Comparison of ENCODE assay signal across 13 cellular contexts in the genomic region with DNA sequence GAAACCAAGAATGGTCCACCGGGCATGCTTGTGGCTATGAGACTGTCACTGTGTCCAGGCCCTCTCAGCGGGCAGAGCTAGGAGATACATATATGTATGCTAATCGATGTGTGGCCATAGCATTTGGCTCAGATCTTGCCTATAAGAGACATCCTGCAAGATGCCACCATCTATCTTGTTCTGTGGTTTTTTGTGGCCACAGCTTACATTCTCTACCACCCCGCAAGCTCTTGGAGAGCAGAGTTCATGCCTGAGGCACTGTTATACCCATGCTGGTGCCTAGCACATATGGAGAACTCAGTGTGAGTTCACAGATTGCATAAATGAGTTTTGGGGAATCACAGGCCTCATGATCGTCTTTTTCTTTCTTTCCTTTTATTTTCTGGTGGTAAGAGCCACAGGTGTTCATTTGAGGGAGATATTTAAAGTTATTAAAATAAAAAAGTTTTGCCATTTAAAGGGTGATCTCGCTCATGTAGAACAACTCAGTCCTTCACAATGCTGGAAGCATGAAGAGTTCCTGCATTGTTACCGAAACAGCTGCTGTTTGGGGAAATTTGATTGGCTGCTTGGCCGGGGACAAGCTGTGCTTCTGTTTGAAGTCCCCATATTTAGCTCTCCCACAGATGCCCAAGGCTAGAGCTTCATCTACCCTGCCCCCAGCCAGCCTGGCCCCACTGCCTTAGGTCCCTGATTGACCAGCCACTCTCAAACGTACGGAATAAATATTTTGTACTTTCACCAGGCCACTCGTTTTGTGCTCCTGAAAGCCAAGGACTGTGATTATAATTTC.
DNase-seq lines count a peak whose midpoint lies in the region; ATAC-seq and TF ChIP-seq lines count a peak whose summit lies in the region.
"Had no signal": no experiment of that assay in that cellular context is flagged by ENCODE, and none has a peak within 500 bp of the region (broad histone marks: within the 10 kb centered on the region; RNA-seq: fewer than 3 reads in every experiment).

No MANE protein-coding gene starts in this region.

- no peak for TF ChIP-seq POLR2A in esophagus muscularis mucosa (IDR thresholded peaks at IDR 0.05; ENCODE audit: low read depth)
- no peak for TF ChIP-seq POLR2A in transverse colon (IDR thresholded peaks at IDR 0.05)

- 92% methylated on average over 11 of the region's 11 CpGs for WGBS in esophagus muscularis mucosa
- 71 to 83% methylated on average over 4 to 11 of the region's 11 CpGs for WGBS in transverse colon (ENCODE audit: low coverage in 1 of 2), 2 donors

- POLR2A ChIA-PET in activated CD4-positive, alpha-beta T cell treated with anti-CD3 and anti-CD28 coated beads, Interleukin-2, amount 10 ng/mL, durations not matched to agents 7 days and 5 days (lab: Charles Lee), result no interaction called here

- H3K4me3 Mint-ChIP-seq in activated CD4-positive, alpha-beta T cell treated with anti-CD3 and anti-CD28 coated beads, Interleukin-2, amount 10 ng/mL, durations not matched to agents 7 days and 5 days, result no peak overlapping the region
- H3K4me3 Mint-ChIP-seq: activated naive CD4-positive, alpha-beta T cell treated with anti-CD3 and anti-CD28 coated beads, Interleukin-2, amount 50 U/mL, for 24 hours had no signal

- no peak for ATAC-seq in GM21717 (IDR thresholded peaks at IDR 0.05; ENCODE audit: unreplicated experiment)

- no peaks in the 10 kb centered on the region for H3K4me1 Mint-ChIP-seq in activated CD4-positive, alpha-beta T cell treated with anti-CD3 and anti-CD28 coated beads, Interleukin-2, amount 10 ng/mL, durations not matched to agents 7 days and 5 days
- H3K4me1 Mint-ChIP-seq: activated naive CD4-positive, alpha-beta T cell treated with anti-CD3 and anti-CD28 coated beads, Interleukin-2, amount 50 U/mL, for 24 hours had no signal

- in situ Hi-C loops in transverse colon (cut with MboI; ENCODE audit: low pct_ligation_motif_present in 1 of 4, low pct_unique_long_range_greater_than_20kb in 1 of 4, low sequenced_read_pairs in 3 of 4), result no loop called here

- no peaks in the 10 kb centered on the region for H3K9me3 Mint-ChIP-seq in activated CD4-positive, alpha-beta T cell treated with anti-CD3 and anti-CD28 coated beads, Interleukin-2, amount 10 ng/mL, durations not matched to agents 7 days and 5 days
- H3K9me3 Mint-ChIP-seq: activated naive CD4-positive, alpha-beta T cell treated with anti-CD3 and anti-CD28 coated beads, Interleukin-2, amount 50 U/mL, for 24 hours had no signal

- TF ChIP-seq CTCF in esophagus muscularis mucosa (IDR thresholded peaks at IDR 0.05) (no peak), BE2C (IDR thresholded peaks at IDR 0.05; ENCODE audit: low read depth, low read length) (no peak), transverse colon (IDR thresholded peaks at IDR 0.05) (no peak)

- peaks cover 5 to 19% (median 16%) of the 10 kb centered on the region in 4 donors for H3K4me1 ChIP-seq in esophagus muscularis mucosa
- H3K4me1 ChIP-seq in BE2C, result no peaks in the 10 kb centered on the region; the same call in 1 of the 2 replicates
- peaks cover 0 to 20% (median 12%) of the 10 kb centered on the region in 4 donors for H3K4me1 ChIP-seq in transverse colon
- H3K4me1 ChIP-seq: prostate gland had no signal

- CTCF ChIA-PET in activated CD4-positive, alpha-beta T cell treated with anti-CD3 and anti-CD28 coated beads, Interleukin-2, amount 10 ng/mL, durations not matched to agents 7 days and 5 days (lab: Charles Lee), result interaction anchor here (1.1 to 1.3 kb wide), 2 partner anchors 10 to 21 kb away, joined by 3 read pairs; no protein-coding TSS in a partner anchor

- no peak overlapping the region for H3K4me3 ChIP-seq in esophagus muscularis mucosa
- H3K4me3 ChIP-seq in BE2C (ENCODE audit: low read depth, low read length), result no peak overlapping the region
- H3K4me3 ChIP-seq in transverse colon, result no peak overlapping the region
- H3K4me3 ChIP-seq: prostate gland had no signal

- H3K27ac ChIP-seq in esophagus muscularis mucosa (replicated peaks in 1 of 4) (no peak overlapping the region), temporal lobe (ENCODE audit: low read depth, low read length) (peak overlapping the region; percentile 86), transverse colon (peak overlapping the region in 1 of 4 donors; percentile 14)
- H3K27ac ChIP-seq: KMS-11 had no signal

- H3K27me3 ChIP-seq in esophagus muscularis mucosa (no peaks in the 10 kb centered on the region), BE2C (no peaks in the 10 kb centered on the region), transverse colon (no peaks in the 10 kb centered on the region)

- intact Hi-C loops in esophagus muscularis mucosa (cut with DNase I) (loop anchor here (10.0 kb wide), 1 partner anchor 157 kb away; no protein-coding TSS in a partner anchor), transverse colon (cut with DNase I; ENCODE audit: low total_unique reads) (no loop called here)

- no peak overlapping the region for H3K27ac Mint-ChIP-seq in activated CD4-positive, alpha-beta T cell treated with anti-CD3 and anti-CD28 coated beads, Interleukin-2, amount 10 ng/mL, durations not matched to agents 7 days and 5 days
- H3K27ac Mint-ChIP-seq: activated naive CD4-positive, alpha-beta T cell treated with anti-CD3 and anti-CD28 coated beads, Interleukin-2, amount 50 U/mL, for 24 hours had no signal

- H3K36me3 ChIP-seq in esophagus muscularis mucosa, result no peaks in the 10 kb centered on the region
- no peaks in the 10 kb centered on the region for H3K36me3 ChIP-seq in BE2C
- no peaks in the 10 kb centered on the region for H3K36me3 ChIP-seq in transverse colon
- H3K36me3 ChIP-seq: prostate gland had no signal

- peak; percentile 2 for DNase-seq in activated CD4-positive, alpha-beta T cell treated with anti-CD3 and anti-CD28 coated beads, Interleukin-2, amount 50 U/mL, for 1 hour
- no peak for DNase-seq in activated CD4-positive, alpha-beta T cell treated with anti-CD3 and anti-CD28 coated beads, Interleukin-2, amount 10 ng/mL, durations not matched to agents 7 days and 5 days
- DNase-seq in NCI-H524 treated with DMSO at 0.1 percent for 48 hours (lab: John Stamatoyannopoulos, UW) (peak; percentile 49), esophagus muscularis mucosa (ENCODE audit: extremely low spot score) (peak; percentile 68), BE2C (no peak), transverse colon (no peak)
- DNase-seq: activated CD8-positive, alpha-beta memory T cell treated with anti-CD3 and anti-CD28 coated beads, Interleukin-2, amount 50 U/mL, for 4 hours; stimulated activated CD4-positive, alpha-beta T cell treated with anti-CD3 and anti-CD28 coated beads, Interleukin-1b, Interleukin-23, amount 100 ng/mL, for 48 hours had no signal

- H3K36me3 Mint-ChIP-seq in activated CD4-positive, alpha-beta T cell treated with anti-CD3 and anti-CD28 coated beads, Interleukin-2, amount 10 ng/mL, durations not matched to agents 7 days and 5 days (ENCODE audit: low read depth), result no peaks in the 10 kb centered on the region
- H3K36me3 Mint-ChIP-seq: activated naive CD4-positive, alpha-beta T cell treated with anti-CD3 and anti-CD28 coated beads, Interleukin-2, amount 50 U/mL, for 24 hours had no signal

- TF ChIP-seq EP300 in esophagus muscularis mucosa (IDR thresholded peaks at IDR 0.05), result no peak
- TF ChIP-seq EP300 in transverse colon (IDR thresholded peaks at IDR 0.05; ENCODE audit: low read depth), result no peak

- H3K9me3 ChIP-seq in esophagus muscularis mucosa (no peaks in the 10 kb centered on the region), BE2C (no peaks in the 10 kb centered on the region), transverse colon (no peaks in the 10 kb centered on the region)
- H3K9me3 ChIP-seq: prostate gland had no signal

- H3K27me3 Mint-ChIP-seq in activated CD4-positive, alpha-beta T cell treated with anti-CD3 and anti-CD28 coated beads, Interleukin-2, amount 10 ng/mL, durations not matched to agents 7 days and 5 days, result peaks cover 14% of the 10 kb centered on the region

Comparison
In these comparisons a context has a peak if more than half of its experiments do, and no peak if none do; other contexts are left out.
1. DNase-seq: peak in activated CD4-positive, alpha-beta T cell treated with anti-CD3 and anti-CD28 coated beads, Interleukin-2, amount 50 U/mL, for 1 hour (single experiment), NCI-H524 treated with DMSO at 0.1 percent for 48 hours (single experiment) and esophagus muscularis mucosa (single experiment); none in activated CD4-positive, alpha-beta T cell treated with anti-CD3 and anti-CD28 coated beads, Interleukin-2, amount 10 ng/mL, durations not matched to agents 7 days and 5 days (single experiment), BE2C (single experiment) and transverse colon (single experiment).